8 cellular contexts compared by ENCODE assay signal in genomic region chr9:93452710-93453046, GRCh38. TPM values are rescaled to one million over a fixed set of nuclear protein-coding genes. Genes with fewer than 3 reads are reported as not detected.
DNase-seq lines count a peak whose midpoint lies in the region; ATAC-seq, FAIRE-seq and TF ChIP-seq lines count a peak whose summit lies in the region.

No MANE protein-coding gene starts in this region.

- peaks cover 7% of the 10 kb centered on the region for H3K4me1 ChIP-seq in ES-I3 (ENCODE audit: insufficient read depth, low read length)
- H3K4me1 ChIP-seq in OCI-LY7 (ENCODE audit: insufficient read depth, low read length, poor library complexity, severe bottlenecking): peaks cover 52% of the 10 kb centered on the region
- H3K4me1 ChIP-seq in testis: peaks cover 18% of the 10 kb centered on the region

- H3K9me3 ChIP-seq in ES-I3 (ENCODE audit: control insufficient read depth, insufficient read depth, low read length): no peaks in the 10 kb centered on the region
- no peaks in the 10 kb centered on the region for H3K9me3 ChIP-seq in OCI-LY7 (ENCODE audit: low read length)
- H3K9me3 ChIP-seq in testis: no peaks in the 10 kb centered on the region

- H3K4me2 ChIP-seq in OCI-LY7 (ENCODE audit: low read length): peak overlapping the region; percentile 73

- CTCF ChIA-PET in OCI-LY7 (lab: Charles Lee; ENCODE audit: unreplicated experiment): no interaction called here

- H3K4me3 ChIP-seq in OCI-LY7 (ENCODE audit: low read depth, low read length, poor library complexity, severe bottlenecking) (peak overlapping the region; percentile 83), bronchial epithelial cell (ENCODE audit: low read depth, low read length) (peak overlapping the region; percentile 94), lower leg skin (ENCODE audit: low read depth, poor library complexity, severe bottlenecking) (peak overlapping the region; percentile 58), testis (peak overlapping the region; percentile 67 to 73)

- no peak for ATAC-seq in activated CD4-positive, CD25-positive, alpha-beta regulatory T cell treated with anti-CD3 and anti-CD28 coated beads, Interleukin-2, amount 50 U/mL, for 24 hours
- ATAC-seq in HG03135 (IDR thresholded peaks at IDR 0.05; ENCODE audit: unreplicated experiment) (no peak), HG02798 (IDR thresholded peaks at IDR 0.05; ENCODE audit: poor library complexity, unreplicated experiment) (no peak)

- POLR2A ChIA-PET in OCI-LY7 (lab: Charles Lee): interaction anchor here (1.0 to 3.2 kb wide), 3 partner anchors 11 to 114 kb away, joined by 3 to 34 read pairs (median 7); no protein-coding TSS in a partner anchor

- WGBS in lower leg skin, 2 donors: 0 to 1% methylated on average over 10 of the region's 10 CpGs
- WGBS in testis, 2 donors: 0% methylated on average over 10 of the region's 10 CpGs

- intact Hi-C loops in OCI-LY7 (cut with micrococcal nuclease; ENCODE audit: unreplicated experiment) (loop anchor here (1.0 to 5.0 kb wide), 3 partner anchors 114 to 295 kb away; no protein-coding TSS in a partner anchor), lower leg skin (cut with DNase I; ENCODE audit: low total_unique reads) (no loop called here), testis (cut with DNase I; ENCODE audit: low total_unique reads) (loop anchor here (10.0 kb wide), 1 partner anchor 112 kb away; no protein-coding TSS in a partner anchor)

- TF ChIP-seq CTCF in OCI-LY7 (conservative IDR thresholded peaks at IDR 0.05; ENCODE audit: low read length) (no peak), bronchial epithelial cell (IDR thresholded peaks at IDR 0.05; ENCODE audit: insufficient read depth, low read length, severe bottlenecking) (no peak), lower leg skin (IDR thresholded peaks at IDR 0.05) (no peak), testis (IDR thresholded peaks at IDR 0.05) (no peak)

- H3K9ac ChIP-seq in ES-I3 (ENCODE audit: low read depth, low read length): peak overlapping the region; percentile 83

- H3K79me2 ChIP-seq in OCI-LY7 (ENCODE audit: insufficient read depth, low read depth, low read length): peaks cover 83% of the 10 kb centered on the region

- H3K27me3 ChIP-seq in bronchial epithelial cell (ENCODE audit: control insufficient read depth, insufficient read depth, low read length): no peaks in the 10 kb centered on the region
- H3K27me3 ChIP-seq in testis: no peaks in the 10 kb centered on the region

- H4K20me1 ChIP-seq in OCI-LY7 (ENCODE audit: insufficient read depth, low read length): peaks cover 19% of the 10 kb centered on the region; the same call in 1 of the 2 replicates

- FAIRE-seq in bronchial epithelial cell (lab: Jason Lieb, UNC): no peak

- TF ChIP-seq POLR2A in lower leg skin (IDR thresholded peaks at IDR 0.05): no peak
- no peak for TF ChIP-seq POLR2A in testis (IDR thresholded peaks at IDR 0.05)

- H2AFZ ChIP-seq in OCI-LY7 (ENCODE audit: low read length): no peak overlapping the region

- DNase-seq in OCI-LY7 (ENCODE audit: low spot score) (no peak), bronchial epithelial cell (ENCODE audit: low read depth) (no peak), lower leg skin (ENCODE audit: low spot score in 2 of 2) (no peak), testis (peak; percentile 54)

- H3K36me3 ChIP-seq in ES-I3 (ENCODE audit: insufficient read depth, low read length) (peaks cover 5% of the 10 kb centered on the region; the same call in 1 of the 2 replicates), OCI-LY7 (ENCODE audit: insufficient read depth, low read length) (peaks cover 68% of the 10 kb centered on the region), bronchial epithelial cell (ENCODE audit: control insufficient read depth, insufficient read depth, low read length) (peaks cover 2% of the 10 kb centered on the region), testis (ENCODE audit: low read depth, missing control alignments) (no peaks in the 10 kb centered on the region)

- no TSS peak for BruUV-seq in OCI-LY7 (replicated peaks; lab: Mats Ljungman, UMichigan)

- no peaks in the 10 kb centered on the region for H3K9me2 ChIP-seq in OCI-LY7 (ENCODE audit: insufficient read depth, low read length)

- H3K27ac ChIP-seq in OCI-LY7 (ENCODE audit: low read depth, low read length, poor library complexity, severe bottlenecking): peak overlapping the region; percentile 74
- peak overlapping the region; percentile 83 to 94 for H3K27ac ChIP-seq in testis

RNA-seq across cellular contexts. Expression of gene FAM120AOS, which starts 0.7 kb away (rescaled TPM):
- total RNA-seq in OCI-LY7 (2014; rRNA removed; shearing (Covaris generic)): 47.1 and 50.2 TPM in 2 replicates
- 55.0 and 55.7 TPM in 2 replicates for total RNA-seq in OCI-LY7 (2022)
- total RNA-seq in bronchial epithelial cell: 47.1 and 63.1 TPM in 2 replicates
- total RNA-seq in lower leg skin: 10 to 100 TPM; 25.0 to 44.2 (median 40.0) TPM
- total RNA-seq in testis: 10 to 100 TPM; 40.9 to 62.0 TPM
- 34.9 TPM for polyA plus RNA-seq in testis (ENCODE audit: insufficient read depth, low read depth, low replicate concordance)

RNA-seq across cellular contexts. Expression of gene FAM120A, which starts 1.2 kb away (rescaled TPM):
- 69.8 and 81.9 TPM in 2 replicates for total RNA-seq in OCI-LY7 (2014; rRNA removed; shearing (Covaris generic))
- total RNA-seq in OCI-LY7 (2022) (104 and 115 TPM in 2 replicates), bronchial epithelial cell (69.0 and 100 TPM in 2 replicates), lower leg skin (10 to 100 TPM; 58.1 to 80.5 (median 65.0) TPM), testis (10 to 100 TPM; 73.9 to 81.5 TPM)
- 39.3 TPM for polyA plus RNA-seq in testis (ENCODE audit: insufficient read depth, low read depth, low replicate concordance)
